ENCODE assay signal across 14 cellular contexts in the genomic region with DNA sequence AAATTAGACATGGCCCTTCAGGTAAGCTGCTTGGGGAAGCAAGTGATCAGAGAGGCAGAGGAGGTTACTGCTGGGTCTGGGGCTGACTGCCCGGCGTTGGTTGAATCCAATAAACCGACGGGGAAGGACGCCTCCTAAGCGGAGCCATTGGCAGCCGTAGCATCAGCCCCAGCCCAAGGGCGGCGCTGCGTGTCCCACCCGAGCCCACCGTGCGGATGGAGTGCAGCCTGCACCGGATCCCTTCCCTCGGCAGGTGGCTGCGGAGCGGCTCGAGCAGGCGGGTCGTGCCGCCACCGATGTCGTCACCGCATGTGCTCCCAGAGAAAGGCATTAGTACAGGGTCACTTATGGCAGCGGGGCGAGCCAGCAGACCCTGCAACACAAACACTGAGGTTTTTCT.
DNase-seq lines count a peak whose midpoint lies in the region; ATAC-seq and TF ChIP-seq lines count a peak whose summit lies in the region.
"Had no signal": no experiment of that assay in that cellular context is flagged by ENCODE, and none has a peak within 500 bp of the region (broad histone marks: within the 10 kb centered on the region; RNA-seq: fewer than 3 reads in every experiment).

No MANE protein-coding gene starts in this region.

- no peak overlapping the region for H3K27ac Mint-ChIP-seq in osteocyte (ENCODE audit: unreplicated experiment)
- no peak overlapping the region for H3K27ac Mint-ChIP-seq in CD8-positive, alpha-beta T cell
- H3K27ac Mint-ChIP-seq: CD4-positive, alpha-beta T cell; stimulated activated naive CD8-positive, alpha-beta T cell treated with anti-CD3 and anti-CD28 coated beads, Interleukin-15, amount 100 ng/mL, for 72 hours; T-cell had no signal

- H3K27me3 Mint-ChIP-seq in osteocyte (ENCODE audit: unreplicated experiment), result peaks cover 17% of the 10 kb centered on the region
- no peaks in the 10 kb centered on the region for H3K27me3 Mint-ChIP-seq in CD8-positive, alpha-beta T cell (ENCODE audit: low read depth)
- H3K27me3 Mint-ChIP-seq: CD4-positive, alpha-beta T cell; stimulated activated naive CD8-positive, alpha-beta T cell treated with anti-CD3 and anti-CD28 coated beads, Interleukin-15, amount 100 ng/mL, for 72 hours; T-cell had no signal

- CTCF ChIA-PET in CD8-positive, alpha-beta T cell (lab: Charles Lee), result no interaction called here

- no peaks in the 10 kb centered on the region for H3K27me3 ChIP-seq in CD8-positive, alpha-beta T cell (ENCODE audit: insufficient read depth, low read length)
- H3K27me3 ChIP-seq: body of pancreas had no signal

- POLR2A ChIA-PET in CD8-positive, alpha-beta T cell (lab: Charles Lee), result no interaction called here

- H3K36me3 Mint-ChIP-seq in osteocyte (ENCODE audit: unreplicated experiment), result no peaks in the 10 kb centered on the region
- H3K36me3 Mint-ChIP-seq in CD8-positive, alpha-beta T cell, result peaks cover 52% of the 10 kb centered on the region

- no peaks in the 10 kb centered on the region for H3K4me1 ChIP-seq in CD8-positive, alpha-beta T cell (ENCODE audit: insufficient read depth, low read length)
- H3K4me1 ChIP-seq: body of pancreas had no signal

- DNase-seq in left ventricle myocardium superior, result peak; percentile 24
- no peak for DNase-seq in Right ventricle myocardium superior
- DNase-seq in iPS DF 4.7 (ENCODE audit: extremely low read depth, low spot score), result peak; percentile 62
- DNase-seq in osteocyte (ENCODE audit: extremely low spot score, unreplicated experiment), result no peak
- no peak for DNase-seq in CD8-positive, alpha-beta T cell
- DNase-seq in DMS53 (lab: John Stamatoyannopoulos, UW), result no peak
- DNase-seq in SW 1271 (lab: John Stamatoyannopoulos, UW), result no peak
- DNase-seq: body of pancreas; CD4-positive, alpha-beta T cell; hypothalamus; stimulated activated naive CD8-positive, alpha-beta T cell treated with anti-CD3 and anti-CD28 coated beads, Interleukin-15, amount 100 ng/mL, for 72 hours; T-cell had no signal

- peak overlapping the region; percentile 18 for H3K4me3 Mint-ChIP-seq in osteocyte (ENCODE audit: unreplicated experiment)
- H3K4me3 Mint-ChIP-seq in CD8-positive, alpha-beta T cell, result no peak overlapping the region
- H3K4me3 Mint-ChIP-seq: CD4-positive, alpha-beta T cell; stimulated activated naive CD8-positive, alpha-beta T cell treated with anti-CD3 and anti-CD28 coated beads, Interleukin-15, amount 100 ng/mL, for 72 hours; T-cell had no signal

- intact Hi-C loops in left ventricle myocardium superior (cut with micrococcal nuclease), result no loop called here
- intact Hi-C loops in Right ventricle myocardium superior (cut with DNase I), result no loop called here
- intact Hi-C loops in CD8-positive, alpha-beta T cell (cut with DNase I, micrococcal nuclease), result no loop called here

- TF ChIP-seq CTCF in osteocyte (IDR thresholded peaks at IDR 0.05), result peak; percentile 6
- no peak for TF ChIP-seq CTCF in CD8-positive, alpha-beta T cell (IDR thresholded peaks at IDR 0.05)

- H3K9me3 ChIP-seq in CD8-positive, alpha-beta T cell (ENCODE audit: low read length), result no peaks in the 10 kb centered on the region
- H3K9me3 ChIP-seq: body of pancreas had no signal

- peaks cover 7% of the 10 kb centered on the region for H3K4me1 Mint-ChIP-seq in osteocyte (ENCODE audit: unreplicated experiment)
- no peaks in the 10 kb centered on the region for H3K4me1 Mint-ChIP-seq in CD8-positive, alpha-beta T cell (ENCODE audit: low read depth)
- H3K4me1 Mint-ChIP-seq: stimulated activated naive CD8-positive, alpha-beta T cell treated with anti-CD3 and anti-CD28 coated beads, Interleukin-15, amount 100 ng/mL, for 72 hours had no signal

- H3K4me3 ChIP-seq in CD8-positive, alpha-beta T cell (ENCODE audit: low read depth, low read length), result no peak overlapping the region
- H3K4me3 ChIP-seq: body of pancreas had no signal

- peaks cover 4% of the 10 kb centered on the region for H3K9me3 Mint-ChIP-seq in osteocyte (ENCODE audit: unreplicated experiment)
- no peaks in the 10 kb centered on the region for H3K9me3 Mint-ChIP-seq in CD8-positive, alpha-beta T cell
- H3K9me3 Mint-ChIP-seq: CD4-positive, alpha-beta T cell; stimulated activated naive CD8-positive, alpha-beta T cell treated with anti-CD3 and anti-CD28 coated beads, Interleukin-15, amount 100 ng/mL, for 72 hours; T-cell had no signal

- peaks cover 4% of the 10 kb centered on the region for H3K36me3 ChIP-seq in CD8-positive, alpha-beta T cell (ENCODE audit: insufficient read depth, low read length)

- H3K27ac ChIP-seq in CD8-positive, alpha-beta T cell (ENCODE audit: low read depth, low read length), result no peak overlapping the region
- H3K27ac ChIP-seq: body of pancreas, VCaP had no signal

- no peak for ATAC-seq in left ventricle myocardium superior
- no peak for ATAC-seq in Right ventricle myocardium superior (ENCODE audit: poor library complexity)
- no peak for ATAC-seq in CD8-positive, alpha-beta T cell
- no peak for ATAC-seq in GM18498 (IDR thresholded peaks at IDR 0.05; ENCODE audit: unreplicated experiment)
- ATAC-seq: body of pancreas; stimulated activated naive CD8-positive, alpha-beta T cell treated with anti-CD3 and anti-CD28 coated beads, Interleukin-15, amount 100 ng/mL, for 72 hours; T-cell had no signal

Comparison
In these comparisons a context has a peak if more than half of its experiments do, and no peak if none do; other contexts are left out.
1. DNase-seq: peak in left ventricle myocardium superior (single experiment) and iPS DF 4.7 (single experiment); none in Right ventricle myocardium superior (single experiment), osteocyte (single experiment), CD8-positive, alpha-beta T cell (0 of 7), DMS53 (single experiment) and SW 1271 (0 of 2).